In genomic region chr6:139955366-139956155, GRCh38 we compare ENCODE assay signal across 14 cellular contexts.
DNase-seq lines count a peak whose midpoint lies in the region; ATAC-seq, FAIRE-seq and TF ChIP-seq lines count a peak whose summit lies in the region.
"Had no signal": no experiment of that assay in that cellular context is flagged by ENCODE, and none has a peak within 500 bp of the region (broad histone marks: within the 10 kb centered on the region; RNA-seq: fewer than 3 reads in every experiment).

No MANE protein-coding gene starts in this region.

- TF ChIP-seq POLR2A in right lobe of liver (IDR thresholded peaks at IDR 0.05) = no peak

- BruUV-seq in Panc1 (replicated peaks; lab: Mats Ljungman, UMichigan) = no TSS peak

- ATAC-seq in Panc1 (no peak), right lobe of liver (peak; percentile 93 to 99 (median 97))
- ATAC-seq in activated naive CD4-positive, alpha-beta T cell treated with anti-CD3 and anti-CD28 coated beads, Interleukin-2, amount 50 U/mL, for 72 hours = no peak

- POLR2A ChIA-PET in Panc1 (lab: Charles Lee) = no interaction called here

- FAIRE-seq in frontal cortex (lab: Jason Lieb, UNC) = no peak

- TF ChIP-seq CTCF in Panc1 (IDR thresholded peaks at IDR 0.05) (no peak), right lobe of liver (IDR thresholded peaks at IDR 0.05) (no peak)

- H3K4me1 ChIP-seq in Panc1 (ENCODE audit: control insufficient read depth, insufficient read depth, low read length) = peaks cover 2% of the 10 kb centered on the region; the same call in 1 of the 2 replicates
- H3K4me1 ChIP-seq in right lobe of liver = peaks cover 0 to under 1% (median 0%) of the 10 kb centered on the region in 4 donors

- in situ Hi-C loops in Panc1 (cut with HindIII; ENCODE audit: low pct_unique_long_range_greater_than_20kb, low sequenced_read_pairs) = no loop called here

- peaks cover 0 to 6% of the 10 kb centered on the region in 2 donors for H3K9me3 Mint-ChIP-seq in activated naive CD4-positive, alpha-beta T cell treated with anti-CD3 and anti-CD28 coated beads, Interleukin-2, amount 50 U/mL, for 72 hours

- DNase-seq in NCI-H2171 treated with DMSO at 0.1 percent for 48 hours (lab: John Stamatoyannopoulos, UW) (peak; percentile 22), NCI-H2171 (lab: John Stamatoyannopoulos, UW) (no peak), NCI-H2081 treated with DMSO at 0.1 percent for 48 hours (lab: John Stamatoyannopoulos, UW) (peak; percentile 31), Panc1 (ENCODE audit: low read depth, low spot score) (no peak), right lobe of liver (no peak), frontal cortex (ENCODE audit: low spot score in 2 of 2) (no peak)
- no peak for DNase-seq in activated naive CD4-positive, alpha-beta T cell treated with anti-CD3 and anti-CD28 coated beads, Interleukin-2, amount 50 U/mL, for 72 hours (ENCODE audit: low spot score in 2 of 2)
- no peak for DNase-seq in stimulated activated CD4-positive, alpha-beta T cell treated with anti-CD3 and anti-CD28 coated beads, Interleukin-12 subunit alpha, Interleukin-12 subunit beta, amount 100 ng/mL, for 4 hours
- DNase-seq: DMS79, HCEC 1CT, NCI-H1436, NCI-H524 treated with DMSO at 0.1 percent for 48 hours had no signal

- H3K27ac Mint-ChIP-seq in activated naive CD4-positive, alpha-beta T cell treated with anti-CD3 and anti-CD28 coated beads, Interleukin-2, amount 50 U/mL, for 72 hours = no peak overlapping the region

- WGBS in right lobe of liver (ENCODE audit: insufficient coverage, low coverage, low lambda C conversion rate, missing lambda C conversion rate) = 31% methylated on average over 2 of the region's 2 CpGs

- no peaks in the 10 kb centered on the region for H3K36me3 Mint-ChIP-seq in activated naive CD4-positive, alpha-beta T cell treated with anti-CD3 and anti-CD28 coated beads, Interleukin-2, amount 50 U/mL, for 72 hours

- peaks cover 10% of the 10 kb centered on the region for H3K9me3 ChIP-seq in Panc1 (ENCODE audit: control insufficient read depth, insufficient read depth, low read depth, low read length)
- no peaks in the 10 kb centered on the region for H3K9me3 ChIP-seq in right lobe of liver

- H3K27me3 ChIP-seq in Panc1 (ENCODE audit: control insufficient read depth, insufficient read depth, low read length) = no peaks in the 10 kb centered on the region
- H3K27me3 ChIP-seq in right lobe of liver = no peaks in the 10 kb centered on the region

- H3K36me3 ChIP-seq in Panc1 (ENCODE audit: control insufficient read depth, insufficient read depth, low read length) = no peaks in the 10 kb centered on the region
- no peaks in the 10 kb centered on the region for H3K36me3 ChIP-seq in right lobe of liver

- intact Hi-C loops in Panc1 (cut with micrococcal nuclease; ENCODE audit: unreplicated experiment) (no loop called here), right lobe of liver (cut with DNase I) (no loop called here)

- no peak overlapping the region for H3K4me3 ChIP-seq in Panc1 (ENCODE audit: low read depth in 2 of 2, low read length in 2 of 2)
- H3K4me3 ChIP-seq in right lobe of liver = no peak overlapping the region
- H3K4me3 ChIP-seq: SK-N-MC had no signal

- CTCF ChIA-PET in Panc1 (lab: Charles Lee) = no interaction called here

- H3K27ac ChIP-seq in Panc1 (ENCODE audit: low read length) (peak overlapping the region; percentile 31; the same call in 1 of the 2 replicates), right lobe of liver (peak overlapping the region; percentile 45 to 52 (median 48))
- H3K27ac ChIP-seq: C4-2B, SK-N-MC had no signal

Comparison
In these comparisons a context has a peak if more than half of its experiments do, and no peak if none do; other contexts are left out.
1. DNase-seq: peak in NCI-H2171 treated with DMSO at 0.1 percent for 48 hours (single experiment) and NCI-H2081 treated with DMSO at 0.1 percent for 48 hours (single experiment); none in NCI-H2171 (single experiment), Panc1 (single experiment), right lobe of liver (0 of 3), frontal cortex (0 of 2), activated naive CD4-positive, alpha-beta T cell treated with anti-CD3 and anti-CD28 coated beads, Interleukin-2, amount 50 U/mL, for 72 hours (0 of 2) and stimulated activated CD4-positive, alpha-beta T cell treated with anti-CD3 and anti-CD28 coated beads, Interleukin-12 subunit alpha, Interleukin-12 subunit beta, amount 100 ng/mL, for 4 hours (single experiment).
2. ATAC-seq: peak in right lobe of liver (4 of 4); none in Panc1 (single experiment) and activated naive CD4-positive, alpha-beta T cell treated with anti-CD3 and anti-CD28 coated beads, Interleukin-2, amount 50 U/mL, for 72 hours (0 of 2).